In the genomic region with DNA sequence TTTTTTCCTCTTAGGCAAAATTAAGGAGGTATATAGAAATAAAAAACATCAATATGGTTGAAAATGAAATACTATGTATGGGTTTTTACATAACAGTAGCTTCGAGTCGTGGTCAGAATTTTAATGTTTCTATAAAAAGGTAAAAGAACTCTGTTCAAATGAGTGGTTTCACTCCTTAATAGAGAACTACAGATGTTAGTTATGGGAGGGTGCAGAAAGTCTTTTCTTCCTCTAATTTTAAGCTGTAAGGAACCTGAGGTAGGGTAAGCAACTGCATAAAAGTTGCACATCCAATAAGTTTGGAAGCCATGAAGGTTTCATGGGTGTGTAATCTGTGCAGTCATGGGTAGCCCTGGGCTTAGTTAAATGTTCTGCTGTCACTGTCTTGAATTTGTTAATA, we compare ENCODE assay signal across 29 cellular contexts.
"Had no signal": no experiment of that assay in that cellular context is flagged by ENCODE, and none has a peak within 500 bp of the region (broad histone marks: within the 10 kb centered on the region; RNA-seq: fewer than 3 reads in every experiment).

No MANE protein-coding gene starts in this region.

- H3K9me3 ChIP-seq: adrenal gland, body of pancreas, esophagus muscularis mucosa, gastrocnemius medialis had no signal

- H3K4me1 ChIP-seq: adrenal gland, body of pancreas, esophagus muscularis mucosa, foreskin keratinocyte, gastrocnemius medialis, heart left ventricle had no signal

- H3K27ac ChIP-seq: adrenal gland, body of pancreas, esophagus muscularis mucosa, foreskin keratinocyte, gastrocnemius medialis, heart left ventricle had no signal

- H3K4me3 ChIP-seq: adrenal gland, body of pancreas, esophagus muscularis mucosa, gastrocnemius medialis, heart left ventricle had no signal

- H3K27me3 ChIP-seq: adrenal gland, body of pancreas, esophagus muscularis mucosa, foreskin keratinocyte, gastrocnemius medialis, heart left ventricle had no signal

- ATAC-seq: activated CD4-positive, alpha-beta T cell treated with anti-CD3 and anti-CD28 coated beads for 36 hours; activated CD8-positive, alpha-beta memory T cell treated with anti-CD3 and anti-CD28 coated beads, Interleukin-2, amount 10 ng/mL, durations not matched to agents 7 days and 5 days; activated CD8-positive, alpha-beta T cell treated with anti-CD3 and anti-CD28 coated beads, Interleukin-2, amount 10 ng/mL, durations not matched to agents 7 days and 5 days; activated naive CD8-positive, alpha-beta T cell treated with anti-CD3 and anti-CD28 coated beads, Interleukin-2, amount 50 U/mL, for 24 hours; body of pancreas; effector memory CD8-positive, alpha-beta T cell; foreskin keratinocyte; gastrocnemius medialis; heart left ventricle had no signal

- H3K36me3 ChIP-seq: adrenal gland, gastrocnemius medialis, heart left ventricle had no signal

- DNase-seq: activated CD4-positive, alpha-beta memory T cell treated with anti-CD3 and anti-CD28 coated beads for 36 hours; activated CD4-positive, alpha-beta T cell treated with anti-CD3 and anti-CD28 coated beads for 36 hours; activated CD4-positive, alpha-beta T cell treated with anti-CD3 and anti-CD28 coated beads, Interleukin-2, amount 10 ng/mL, durations not matched to agents 24 days and 14 days; activated CD4-positive, CD25-positive, alpha-beta regulatory T cell; activated CD4-positive, CD25-positive, alpha-beta regulatory T cell treated with anti-CD3 and anti-CD28 coated beads, Interleukin-2, amount 50 U/mL, for 72 hours; activated CD8-positive, alpha-beta memory T cell treated with anti-CD3 and anti-CD28 coated beads, Interleukin-2, amount 10 ng/mL, durations not matched to agents 7 days and 5 days; activated CD8-positive, alpha-beta memory T cell treated with anti-CD3 and anti-CD28 coated beads, Interleukin-2, amount 50 U/mL, for 4 hours; activated CD8-positive, alpha-beta T cell treated with anti-CD3 and anti-CD28 coated beads, Interleukin-2, amount 10 ng/mL, durations not matched to agents 7 days and 5 days; activated effector memory CD4-positive, alpha-beta T cell treated with anti-CD3 and anti-CD28 coated beads, Interleukin-2, amount 50 U/mL, for 16 hours; activated naive CD4-positive, alpha-beta T cell treated with anti-CD3 and anti-CD28 coated beads for 36 hours; activated naive CD8-positive, alpha-beta T cell treated with anti-CD3 and anti-CD28 coated beads for 36 hours; activated naive CD8-positive, alpha-beta T cell treated with anti-CD3 and anti-CD28 coated beads, Interleukin-2, amount 50 U/mL, for 24 hours; activated T-cell treated with anti-CD3 and anti-CD28 coated beads, Interleukin-2, amount 50 U/mL, for 1 hour; activated T-cell treated with anti-CD3 and anti-CD28 coated beads, Interleukin-2, amount 50 U/mL, for 48 hours; adrenal gland; amygdala; aorta; body of pancreas; caudate nucleus; cortex of kidney; dermis blood vessel endothelial cell; effector CD4-positive, alpha-beta T cell; effector memory CD8-positive, alpha-beta T cell; erythroblast; foreskin keratinocyte; gastrocnemius medialis; glutamatergic neuron; heart left ventricle had no signal
